In the genomic region with DNA sequence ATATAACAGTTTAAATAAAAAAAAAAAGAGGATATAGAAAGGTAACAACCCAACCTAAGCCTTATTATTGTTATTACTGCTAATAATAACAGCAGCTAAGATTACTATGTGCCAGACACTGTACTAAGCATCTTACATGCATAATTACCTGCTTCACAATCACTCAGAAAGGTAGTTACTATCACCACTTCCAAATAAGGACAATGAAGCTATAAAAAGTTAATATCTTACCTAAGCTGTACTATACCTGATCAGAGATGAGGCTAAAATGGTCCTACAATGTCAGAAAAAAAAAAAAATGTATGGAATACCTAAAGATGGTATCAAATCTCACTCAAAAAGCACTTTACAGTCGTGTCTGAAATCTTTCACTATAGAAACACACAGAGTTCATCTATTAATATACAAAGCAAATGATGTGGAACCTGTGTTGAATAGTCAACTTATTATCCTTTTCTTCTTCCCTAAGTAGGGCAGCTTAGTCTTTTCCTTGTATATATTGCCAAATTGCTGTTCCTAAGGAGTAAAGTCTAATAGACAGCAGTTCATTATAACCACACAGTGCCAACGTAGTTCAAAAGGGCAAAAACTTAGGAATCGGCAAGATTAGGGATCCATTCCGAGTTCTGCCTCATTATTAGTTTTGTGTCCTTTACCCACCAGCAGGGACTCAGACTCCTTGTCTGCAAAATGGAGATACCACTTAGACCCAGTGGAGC, we compare ENCODE assay signal across 1 cellular context.
TF ChIP-seq lines count a peak whose summit lies in the region.

No MANE protein-coding gene starts in this region.

TF ChIP-seq in WTC11, 78 proteins besides CTCF, POLR2A, EP300 and RAD21:
- TF ChIP-seq GABPB1 (CRISPR knock-in tag; IDR thresholded peaks at IDR 0.05) (no peak), IRF2 (CRISPR knock-in tag; IDR thresholded peaks at IDR 0.05; ENCODE audit: borderline replicate concordance, low read depth) (no peak), ZNF671 (CRISPR knock-in tag; IDR thresholded peaks at IDR 0.05) (no peak), ZNF232 (CRISPR knock-in tag; IDR thresholded peaks at IDR 0.05) (no peak), SMAD4 (CRISPR knock-in tag; IDR thresholded peaks at IDR 0.05) (no peak), ESRRA (CRISPR knock-in tag; IDR thresholded peaks at IDR 0.05; ENCODE audit: borderline replicate concordance) (no peak), SMAD3 (CRISPR knock-in tag; IDR thresholded peaks at IDR 0.05; ENCODE audit: borderline replicate concordance) (no peak), MXD4 (CRISPR knock-in tag; IDR thresholded peaks at IDR 0.05; ENCODE audit: borderline replicate concordance) (no peak), TCF7 (CRISPR knock-in tag; IDR thresholded peaks at IDR 0.05; ENCODE audit: low read depth) (no peak), CREB1 (CRISPR knock-in tag; IDR thresholded peaks at IDR 0.05) (no peak), CBFB (CRISPR knock-in tag; IDR thresholded peaks at IDR 0.05; ENCODE audit: low read depth) (no peak)
- TF ChIP-seq, protein P1, sequence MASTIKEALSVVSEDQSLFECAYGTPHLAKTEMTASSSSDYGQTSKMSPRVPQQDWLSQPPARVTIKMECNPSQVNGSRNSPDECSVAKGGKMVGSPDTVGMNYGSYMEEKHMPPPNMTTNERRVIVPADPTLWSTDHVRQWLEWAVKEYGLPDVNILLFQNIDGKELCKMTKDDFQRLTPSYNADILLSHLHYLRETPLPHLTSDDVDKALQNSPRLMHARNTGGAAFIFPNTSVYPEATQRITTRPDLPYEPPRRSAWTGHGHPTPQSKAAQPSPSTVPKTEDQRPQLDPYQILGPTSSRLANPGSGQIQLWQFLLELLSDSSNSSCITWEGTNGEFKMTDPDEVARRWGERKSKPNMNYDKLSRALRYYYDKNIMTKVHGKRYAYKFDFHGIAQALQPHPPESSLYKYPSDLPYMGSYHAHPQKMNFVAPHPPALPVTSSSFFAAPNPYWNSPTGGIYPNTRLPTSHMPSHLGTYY (CRISPR knock-in tag; IDR thresholded peaks at IDR 0.05): no peak
- TF ChIP-seq, protein P2, sequence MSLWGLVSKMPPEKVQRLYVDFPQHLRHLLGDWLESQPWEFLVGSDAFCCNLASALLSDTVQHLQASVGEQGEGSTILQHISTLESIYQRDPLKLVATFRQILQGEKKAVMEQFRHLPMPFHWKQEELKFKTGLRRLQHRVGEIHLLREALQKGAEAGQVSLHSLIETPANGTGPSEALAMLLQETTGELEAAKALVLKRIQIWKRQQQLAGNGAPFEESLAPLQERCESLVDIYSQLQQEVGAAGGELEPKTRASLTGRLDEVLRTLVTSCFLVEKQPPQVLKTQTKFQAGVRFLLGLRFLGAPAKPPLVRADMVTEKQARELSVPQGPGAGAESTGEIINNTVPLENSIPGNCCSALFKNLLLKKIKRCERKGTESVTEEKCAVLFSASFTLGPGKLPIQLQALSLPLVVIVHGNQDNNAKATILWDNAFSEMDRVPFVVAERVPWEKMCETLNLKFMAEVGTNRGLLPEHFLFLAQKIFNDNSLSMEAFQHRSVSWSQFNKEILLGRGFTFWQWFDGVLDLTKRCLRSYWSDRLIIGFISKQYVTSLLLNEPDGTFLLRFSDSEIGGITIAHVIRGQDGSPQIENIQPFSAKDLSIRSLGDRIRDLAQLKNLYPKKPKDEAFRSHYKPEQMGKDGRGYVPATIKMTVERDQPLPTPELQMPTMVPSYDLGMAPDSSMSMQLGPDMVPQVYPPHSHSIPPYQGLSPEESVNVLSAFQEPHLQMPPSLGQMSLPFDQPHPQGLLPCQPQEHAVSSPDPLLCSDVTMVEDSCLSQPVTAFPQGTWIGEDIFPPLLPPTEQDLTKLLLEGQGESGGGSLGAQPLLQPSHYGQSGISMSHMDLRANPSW (CRISPR knock-in tag; conservative IDR thresholded peaks at IDR 0.05; ENCODE audit: low read depth): no peak
- TF ChIP-seq, protein P3, sequence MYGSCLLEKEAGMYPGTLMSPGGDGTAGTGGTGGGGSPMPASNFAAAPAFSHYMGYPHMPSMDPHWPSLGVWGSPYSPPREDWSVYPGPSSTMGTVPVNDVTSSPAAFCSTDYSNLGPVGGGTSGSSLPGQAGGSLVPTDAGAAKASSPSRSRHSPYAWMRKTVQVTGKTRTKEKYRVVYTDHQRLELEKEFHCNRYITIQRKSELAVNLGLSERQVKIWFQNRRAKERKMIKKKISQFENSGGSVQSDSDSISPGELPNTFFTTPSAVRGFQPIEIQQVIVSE (CRISPR knock-in tag; IDR thresholded peaks at IDR 0.05; ENCODE audit: borderline replicate concordance): no peak
- TF ChIP-seq, protein P4, sequence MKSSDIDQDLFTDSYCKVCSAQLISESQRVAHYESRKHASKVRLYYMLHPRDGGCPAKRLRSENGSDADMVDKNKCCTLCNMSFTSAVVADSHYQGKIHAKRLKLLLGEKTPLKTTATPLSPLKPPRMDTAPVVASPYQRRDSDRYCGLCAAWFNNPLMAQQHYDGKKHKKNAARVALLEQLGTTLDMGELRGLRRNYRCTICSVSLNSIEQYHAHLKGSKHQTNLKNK (CRISPR knock-in tag; IDR thresholded peaks at IDR 0.05): no peak
